8 cellular contexts compared by ENCODE assay signal in genomic region chr11:76419896-76420295, GRCh38. TPM values are rescaled to one million over a fixed set of nuclear protein-coding genes. Genes with fewer than 3 reads are reported as not detected.
DNase-seq lines count a peak whose midpoint lies in the region; ATAC-seq and TF ChIP-seq lines count a peak whose summit lies in the region.

No MANE protein-coding gene starts in this region.

- H3K27me3 ChIP-seq in brain microvascular endothelial cell (replicated peaks) (no peaks in the 10 kb centered on the region), transverse colon (peaks cover 3% of the 10 kb centered on the region)

- intact Hi-C loops in activated CD4-positive, alpha-beta T cell treated with anti-CD3 and anti-CD28 coated beads for 36 hours (cut with DNase I, micrococcal nuclease) = no loop called here
- intact Hi-C loops in transverse colon (cut with DNase I; ENCODE audit: low total_unique reads) = no loop called here

- peaks cover 12% of the 10 kb centered on the region for H3K27me3 Mint-ChIP-seq in activated CD4-positive, alpha-beta T cell treated with anti-CD3 and anti-CD28 coated beads for 36 hours

- CTCF ChIA-PET in activated CD4-positive, alpha-beta T cell treated with anti-CD3 and anti-CD28 coated beads for 36 hours (lab: Charles Lee) = interaction anchor here (0.6 to 1.6 kb wide), 7 partner anchors 9 to 265 kb away, joined by 3 to 5 read pairs (median 3); no protein-coding TSS in a partner anchor

- WGBS in transverse colon (ENCODE audit: low coverage in 1 of 2), 2 donors = 66 to 92% methylated on average over 2 to 3 of the region's 3 CpGs

- peaks cover 10% of the 10 kb centered on the region for H3K4me1 Mint-ChIP-seq in activated CD4-positive, alpha-beta T cell treated with anti-CD3 and anti-CD28 coated beads for 36 hours

- no peak overlapping the region for H3K27ac Mint-ChIP-seq in activated CD4-positive, alpha-beta T cell treated with anti-CD3 and anti-CD28 coated beads for 36 hours

- H3K4me3 Mint-ChIP-seq in activated CD4-positive, alpha-beta T cell treated with anti-CD3 and anti-CD28 coated beads for 36 hours = no peak overlapping the region

- H3K36me3 Mint-ChIP-seq in activated CD4-positive, alpha-beta T cell treated with anti-CD3 and anti-CD28 coated beads for 36 hours (ENCODE audit: low read depth) = no peaks in the 10 kb centered on the region

- no peaks in the 10 kb centered on the region for H3K9me3 ChIP-seq in transverse colon

- H3K4me1 ChIP-seq in transverse colon = no peaks in the 10 kb centered on the region

- H3K27ac ChIP-seq in brain microvascular endothelial cell (no peak overlapping the region), transverse colon (no peak overlapping the region)

- H3K36me3 ChIP-seq in brain microvascular endothelial cell (replicated peaks) = no peaks in the 10 kb centered on the region
- no peaks in the 10 kb centered on the region for H3K36me3 ChIP-seq in transverse colon

- H3K4me3 ChIP-seq in LNCaP clone FGC (ENCODE audit: low read depth, low read length) (no peak overlapping the region), brain microvascular endothelial cell (ENCODE audit: low read depth, low read length) (no peak overlapping the region), retinal pigment epithelial cell (ENCODE audit: low read length) (no peak overlapping the region), transverse colon (no peak overlapping the region)

- no peak for TF ChIP-seq EP300 in transverse colon (IDR thresholded peaks at IDR 0.05; ENCODE audit: low read depth)

- in situ Hi-C loops in brain microvascular endothelial cell (cut with HindIII; ENCODE audit: low pct_ligation_motif_present, low sequenced_read_pairs) = no loop called here
- in situ Hi-C loops in transverse colon (cut with MboI; ENCODE audit: low pct_ligation_motif_present in 1 of 4, low pct_unique_long_range_greater_than_20kb in 1 of 4, low sequenced_read_pairs in 3 of 4) = no loop called here

- peak; percentile 22 for DNase-seq in activated CD4-positive, alpha-beta T cell treated with anti-CD3 and anti-CD28 coated beads for 36 hours
- DNase-seq in activated CD4-positive, alpha-beta T cell treated with anti-CD3 and anti-CD28 coated beads, Interleukin-2, amount 50 U/mL, for 4 hours = no peak
- no peak for DNase-seq in LNCaP clone FGC (ENCODE audit: low read depth)
- DNase-seq in brain microvascular endothelial cell = no peak
- DNase-seq in retinal pigment epithelial cell (ENCODE audit: low read depth) = no peak
- no peak for DNase-seq in transverse colon

- no peak for TF ChIP-seq POLR2A in transverse colon (IDR thresholded peaks at IDR 0.05)

- no peak for ATAC-seq in activated CD4-positive, alpha-beta T cell treated with anti-CD3 and anti-CD28 coated beads for 36 hours
- ATAC-seq in HG03196 (IDR thresholded peaks at IDR 0.05; ENCODE audit: unreplicated experiment) = no peak
- no peak for ATAC-seq in GM21619 (IDR thresholded peaks at IDR 0.05; ENCODE audit: unreplicated experiment)

- POLR2A ChIA-PET in activated CD4-positive, alpha-beta T cell treated with anti-CD3 and anti-CD28 coated beads for 36 hours (lab: Charles Lee) = no interaction called here

- no peaks in the 10 kb centered on the region for H3K9me3 Mint-ChIP-seq in activated CD4-positive, alpha-beta T cell treated with anti-CD3 and anti-CD28 coated beads for 36 hours (ENCODE audit: low read depth)

- TF ChIP-seq CTCF in LNCaP clone FGC (IDR thresholded peaks at IDR 0.05; ENCODE audit: control insufficient read depth, extremely low read depth, insufficient read depth) (peak; percentile 44), brain microvascular endothelial cell (IDR thresholded peaks at IDR 0.05; ENCODE audit: low read depth, low read length, missing control alignments) (peak; percentile 55), retinal pigment epithelial cell (conservative IDR thresholded peaks at IDR 0.05; ENCODE audit: low read depth, low read length) (peak; percentile 61), transverse colon (IDR thresholded peaks at IDR 0.05) (peak in 2 of 5 experiments; percentile 8 to 25)

RNA-seq across cellular contexts. Expression of gene EMSY, which starts 24.9 kb away (rescaled TPM):
- 10 to 100 TPM; 28.5 to 35.4 TPM for total RNA-seq in activated CD4-positive, alpha-beta T cell treated with anti-CD3 and anti-CD28 coated beads for 36 hours
- total RNA-seq in transverse colon = 10 to 100 TPM; 35.7 to 79.6 (median 43.8) TPM

RNA-seq across cellular contexts. Expression of gene GVQW3, which starts 38.8 kb away (rescaled TPM):
- total RNA-seq in activated CD4-positive, alpha-beta T cell treated with anti-CD3 and anti-CD28 coated beads for 36 hours = 1 to 10 TPM; 3.2 to 3.7 TPM
- 1 to 10 TPM; 1.6 to 5.6 (median 4.3) TPM for total RNA-seq in transverse colon

RNA-seq across cellular contexts. Expression of gene THAP12, which starts 39.0 kb away (rescaled TPM):
- total RNA-seq in activated CD4-positive, alpha-beta T cell treated with anti-CD3 and anti-CD28 coated beads for 36 hours = 10 to 100 TPM; 53.6 to 60.9 TPM
- total RNA-seq in transverse colon = 10 to 100 TPM; 13.3 to 35.2 (median 22.9) TPM
